In the genomic region with DNA sequence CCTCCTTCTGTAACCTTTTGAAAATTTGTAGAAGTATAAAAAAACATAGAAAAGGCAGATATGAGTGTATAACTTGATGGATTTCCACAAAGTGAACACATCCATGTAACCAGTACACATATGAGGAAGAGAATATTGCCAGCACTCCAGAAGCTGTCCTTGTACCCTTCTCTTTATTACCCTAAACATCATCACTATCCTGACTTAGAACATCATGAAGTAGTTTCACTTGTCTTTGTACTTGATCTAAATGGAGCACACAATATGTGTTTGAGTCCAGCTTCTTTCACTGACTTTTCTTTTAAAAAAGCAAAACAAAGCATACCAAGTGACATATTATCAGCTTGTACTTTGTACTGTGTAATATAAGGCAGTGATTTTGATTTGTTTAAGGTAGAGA, we compare ENCODE assay signal across 10 cellular contexts.
DNase-seq lines count a peak whose midpoint lies in the region; ATAC-seq and TF ChIP-seq lines count a peak whose summit lies in the region.
"Had no signal": no experiment of that assay in that cellular context is flagged by ENCODE, and none has a peak within 500 bp of the region (broad histone marks: within the 10 kb centered on the region; RNA-seq: fewer than 3 reads in every experiment).

No MANE protein-coding gene starts in this region.

- TF ChIP-seq CTCF in mesothelial cell of epicardium (IDR thresholded peaks at IDR 0.05; ENCODE audit: unreplicated experiment), result no peak

- DNase-seq in mesothelial cell of epicardium (ENCODE audit: low spot score in 2 of 2, unreplicated experiment in 2 of 2) (no peak), NCI-H345 (lab: John Stamatoyannopoulos, UW) (no peak), HuH-7.5 (ENCODE audit: low spot score) (no peak), HT-29 (ENCODE audit: low spot score) (no peak), C1 segment of cervical spinal cord (lab: John Stamatoyannopoulos, UW) (no peak)
- DNase-seq: kidney had no signal

- peak; percentile 37 for ATAC-seq in GM18858 (IDR thresholded peaks at IDR 0.05; ENCODE audit: unreplicated experiment)
- peak; percentile 50 for ATAC-seq in GM21619 (IDR thresholded peaks at IDR 0.05; ENCODE audit: unreplicated experiment)
- ATAC-seq in HG03521 (IDR thresholded peaks at IDR 0.05; ENCODE audit: unreplicated experiment), result peak; percentile 35
- ATAC-seq: SK-N-SH treated with all-trans-retinoic acid at 6 μM for 48 hours had no signal

- no peaks in the 10 kb centered on the region for H3K27me3 Mint-ChIP-seq in mesothelial cell of epicardium (ENCODE audit: low read depth)

- H3K4me3 Mint-ChIP-seq in mesothelial cell of epicardium, result no peak overlapping the region

- no peaks in the 10 kb centered on the region for H3K4me1 Mint-ChIP-seq in mesothelial cell of epicardium

- peak overlapping the region; percentile 49 for H3K27ac Mint-ChIP-seq in mesothelial cell of epicardium

- no peaks in the 10 kb centered on the region for H3K9me3 Mint-ChIP-seq in mesothelial cell of epicardium

- H3K36me3 Mint-ChIP-seq in mesothelial cell of epicardium, result peaks cover 2% of the 10 kb centered on the region
